In genomic region chr19:32012206-32012605, GRCh38 we compare ENCODE assay signal across 27 cellular contexts.
A peak's percentile ranks its signal among the peaks of the same experiment; 100 is the strongest.
DNase-seq lines count a peak whose midpoint lies in the region; ATAC-seq, FAIRE-seq and TF ChIP-seq lines count a peak whose summit lies in the region.
"Had no signal": no experiment of that assay in that cellular context is flagged by ENCODE, and none has a peak within 500 bp of the region (broad histone marks: within the 10 kb centered on the region; RNA-seq: fewer than 3 reads in every experiment).

No MANE protein-coding gene starts in this region.

- WGBS in H1 (ENCODE audit: extremely low coverage in 1 of 2, insufficient coverage in 1 of 2, insufficient read length in 1 of 2, insufficient replicate concordance in 2 of 2, low coverage in 1 of 2, low lambda C conversion rate in 2 of 2, missing lambda C conversion rate in 1 of 2), 2 experiments, result 95% methylated on average over 6 of the region's 6 CpGs; no CpG with 5 or more reads in 1 of the 2 experiments
- 15 to 55% (median 43%) methylated on average over 6 of the region's 6 CpGs for WGBS in small intestine, 3 donors

- H3K36me3 Mint-ChIP-seq in GM23338 (ENCODE audit: low read depth) (no peaks in the 10 kb centered on the region; the same call in 2 of the 3 replicates), osteocyte (ENCODE audit: unreplicated experiment) (no peaks in the 10 kb centered on the region)
- H3K36me3 Mint-ChIP-seq: CD4-positive, CD25-positive, alpha-beta regulatory T cell; IgD-negative memory B cell had no signal

- H4K20me1 ChIP-seq in GM23338 (replicated peaks; ENCODE audit: insufficient read depth) (no peaks in the 10 kb centered on the region), H1 (replicated peaks in 1 of 2; ENCODE audit: control insufficient read depth in 1 of 2, insufficient read depth in 2 of 2, low read length in 2 of 2) (no peaks in the 10 kb centered on the region)
- H4K20me1 ChIP-seq: BLaER1 had no signal

- no peaks in the 10 kb centered on the region for H3K79me1 ChIP-seq in H1 (ENCODE audit: low read depth, low read length)

- no peak overlapping the region for H3K56ac ChIP-seq in H1 (replicated peaks; ENCODE audit: insufficient read length, low read depth, low read length)

- H3K9me3 ChIP-seq in H1 (ENCODE audit: insufficient read depth in 2 of 2, low read depth in 1 of 2, low read length in 1 of 2), result no peaks in the 10 kb centered on the region
- H3K9me3 ChIP-seq in small intestine (ENCODE audit: control insufficient read depth, low read depth), result no peaks in the 10 kb centered on the region
- H3K9me3 ChIP-seq: BLaER1, Peyer's patch had no signal

- H3K9me3 Mint-ChIP-seq in GM23338 (peaks cover 5% of the 10 kb centered on the region; the same call in 1 of the 3 replicates), osteocyte (ENCODE audit: unreplicated experiment) (peaks cover 15% of the 10 kb centered on the region)
- H3K9me3 Mint-ChIP-seq: CD4-positive, CD25-positive, alpha-beta regulatory T cell had no signal

- no peak overlapping the region for H2BK20ac ChIP-seq in H1 (ENCODE audit: low read length)

- H3K79me2 ChIP-seq in GM23338 (replicated peaks; ENCODE audit: insufficient read depth), result no peaks in the 10 kb centered on the region
- H3K79me2 ChIP-seq in H1 (ENCODE audit: control insufficient read depth in 1 of 2, insufficient read depth in 2 of 2, low read length in 2 of 2), result no peaks in the 10 kb centered on the region

- no peak for ATAC-seq in GM23338

- no peak for TF ChIP-seq RAD21 in H1 (IDR thresholded peaks at IDR 0.05 in 1 of 2, conservative IDR thresholded peaks at IDR 0.05 in 1 of 2; ENCODE audit: low read depth in 2 of 2, low read length in 2 of 2)

- no peaks in the 10 kb centered on the region for H3F3A ChIP-seq in GM23338 (replicated peaks; ENCODE audit: low read depth)

- no peak overlapping the region for H2BK120ac ChIP-seq in H1 (replicated peaks; ENCODE audit: low read depth, low read length)

- no peak for TF ChIP-seq EP300 in H1 (IDR thresholded peaks at IDR 0.05; ENCODE audit: borderline replicate concordance in 1 of 2, low read depth in 2 of 2, low read length in 2 of 2)

- H3K36me3 ChIP-seq in GM23338 (ENCODE audit: insufficient read depth), result no peaks in the 10 kb centered on the region
- H3K36me3 ChIP-seq in H1 (ENCODE audit: control insufficient read depth in 2 of 4, insufficient read depth in 4 of 4, low read length in 3 of 4), result no peaks in the 10 kb centered on the region
- H3K36me3 ChIP-seq in small intestine (ENCODE audit: control insufficient read depth in 2 of 2, insufficient read depth in 2 of 2, low read length in 2 of 2), result no peaks in the 10 kb centered on the region
- H3K36me3 ChIP-seq: BLaER1, Peyer's patch had no signal

- POLR2A ChIA-PET in H1 (lab: Charles Lee; ENCODE audit: partially characterized antibody), result no interaction called here

- peak overlapping the region; percentile 75; the same call in 1 of the 2 replicates for H3K27ac Mint-ChIP-seq in GM23338
- H3K27ac Mint-ChIP-seq in osteocyte (ENCODE audit: unreplicated experiment), result no peak overlapping the region
- H3K27ac Mint-ChIP-seq: CD4-positive, CD25-positive, alpha-beta regulatory T cell; IgD-negative memory B cell had no signal

- no peak overlapping the region for H3K4me2 ChIP-seq in GM23338
- no peak overlapping the region for H3K4me2 ChIP-seq in H1 (ENCODE audit: insufficient read depth in 1 of 2, low read depth in 2 of 2, low read length in 2 of 2)
- H3K4me2 ChIP-seq: BLaER1, KMS-11 had no signal

- H3K23me2 ChIP-seq in H1 (ENCODE audit: low read depth, low read length), result no peaks in the 10 kb centered on the region

- no peak overlapping the region for H3K18ac ChIP-seq in H1 (ENCODE audit: extremely low read depth, low read length)

- H3K14ac ChIP-seq in H1 (ENCODE audit: insufficient read length), result no peak overlapping the region

- TF ChIP-seq CTCF in GM23338 (conservative IDR thresholded peaks at IDR 0.05; ENCODE audit: low read depth in 2 of 2) (no peak), H1 (IDR thresholded peaks at IDR 0.05; ENCODE audit: control extremely low read depth in 1 of 3, insufficient read depth in 1 of 3, low read depth in 1 of 3, low read length in 3 of 3) (no peak), osteocyte (IDR thresholded peaks at IDR 0.05) (no peak)

- H3K4me1 ChIP-seq in GM23338 (ENCODE audit: insufficient read depth) (no peaks in the 10 kb centered on the region), H1 (replicated peaks in 1 of 4; ENCODE audit: control insufficient read depth in 3 of 4, insufficient read depth in 4 of 4, low read length in 3 of 4) (no peaks in the 10 kb centered on the region), small intestine (ENCODE audit: control insufficient read depth in 2 of 2, insufficient read depth in 1 of 2, low read depth in 1 of 2, low read length in 1 of 2) (no peaks in the 10 kb centered on the region)
- H3K4me1 ChIP-seq: BLaER1 had no signal

- no peak overlapping the region for H3K9ac ChIP-seq in H1 (replicated peaks in 1 of 4; ENCODE audit: extremely low read depth in 1 of 4, low read depth in 3 of 4, low read length in 3 of 4)
- H3K9ac ChIP-seq: BLaER1, KMS-11 had no signal

- H3K4me3 ChIP-seq in GM23338, result no peak overlapping the region
- no peak overlapping the region for H3K4me3 ChIP-seq in H1 (ENCODE audit: extremely low read depth in 1 of 4, insufficient read depth in 2 of 4, low read depth in 3 of 4, low read length in 4 of 4)
- no peak overlapping the region for H3K4me3 ChIP-seq in small intestine (ENCODE audit: low read depth in 1 of 2, low read length in 2 of 2)
- H3K4me3 ChIP-seq: BLaER1, Peyer's patch had no signal

- TF ChIP-seq POLR2A in H1 (IDR thresholded peaks at IDR 0.05; ENCODE audit: control extremely low read depth in 1 of 2, low read depth in 2 of 2, low read length in 2 of 2), result no peak

- no peak overlapping the region for H2AK5ac ChIP-seq in H1 (ENCODE audit: low read depth, low read length)

- no peak overlapping the region; the same call in 1 of the 2 replicates for H2AFZ ChIP-seq in GM23338
- no peak overlapping the region for H2AFZ ChIP-seq in H1 (ENCODE audit: low read length)

- H4K8ac ChIP-seq in H1 (ENCODE audit: extremely low read depth, insufficient read depth, low read length), result no peak overlapping the region

- peaks cover 2% of the 10 kb centered on the region for H3K27me3 Mint-ChIP-seq in GM23338 (ENCODE audit: insufficient read depth, low read depth, poor library complexity)
- H3K27me3 Mint-ChIP-seq in osteocyte (ENCODE audit: unreplicated experiment), result no peaks in the 10 kb centered on the region
- H3K27me3 Mint-ChIP-seq: IgD-negative memory B cell had no signal

- FAIRE-seq in H1 (lab: Jason Lieb, UNC) (no peak), small intestine (lab: Jason Lieb, UNC) (no peak)
- FAIRE-seq: A204.1, D721Med, G401.6 had no signal

- CTCF ChIA-PET in H1 (lab: Charles Lee; ENCODE audit: partially characterized antibody), result no interaction called here

- no peak overlapping the region for H2BK12ac ChIP-seq in H1 (ENCODE audit: low read depth, low read length)

- no peak overlapping the region for H3K4me3 Mint-ChIP-seq in GM23338
- H3K4me3 Mint-ChIP-seq in osteocyte (ENCODE audit: unreplicated experiment), result no peak overlapping the region
- H3K4me3 Mint-ChIP-seq: CD4-positive, CD25-positive, alpha-beta regulatory T cell; IgD-negative memory B cell had no signal

- no peak overlapping the region for H3K4ac ChIP-seq in H1 (replicated peaks; ENCODE audit: insufficient read length, low read depth, low read length)

- H3K27ac ChIP-seq in GM23338 (ENCODE audit: low read depth) (no peak overlapping the region), H1 (ENCODE audit: low read depth, low read length) (no peak overlapping the region), small intestine (ENCODE audit: low read depth in 1 of 2, low read length in 1 of 2) (no peak overlapping the region)
- H3K27ac ChIP-seq: BLaER1, KMS-11, Peyer's patch had no signal

- H3K9me2 ChIP-seq in GM23338 (ENCODE audit: insufficient read depth), result 0 out of 2 replicates have a peak, but pooled peaks cover 3% of the 10 kb centered on the region

- no peak overlapping the region for H2BK15ac ChIP-seq in H1 (ENCODE audit: low read length)

- H4K91ac ChIP-seq in H1 (replicated peaks; ENCODE audit: insufficient read length, low read length), result no peak overlapping the region

- DNase-seq in GM23338 (ENCODE audit: low spot score) (no peak), H1 (ENCODE audit: low read depth in 1 of 2, low spot score in 2 of 2) (peak in 1 of 2 experiments; percentile 17), osteocyte (ENCODE audit: extremely low spot score, unreplicated experiment) (peak; percentile 63), small intestine (peak; percentile 35), LoVo (ENCODE audit: low spot score) (no peak), NOMO-1 treated with DMSO at 0.1 percent for 48 hours (lab: John Stamatoyannopoulos, UW; ENCODE audit: unreplicated experiment) (no peak)
- no peak for DNase-seq in stimulated activated CD4-positive, alpha-beta T cell treated with anti-CD3 and anti-CD28 coated beads, Interleukin-1b, Interleukin-23, amount 100 ng/mL, for 48 hours
- DNase-seq: CD4-positive, CD25-positive, alpha-beta regulatory T cell; GOT3; HCEC 1CT; NCI-H1092; NCI-H1436; NCI-H187; NCI-H2081 treated with DMSO at 0.1 percent for 48 hours; NCI-H2171; NCI-H226; NCI-H510A; NCI-H69; OCI-M1; Peyer's patch; SHP77 treated with DMSO at 0.1 percent for 48 hours had no signal

- no peak overlapping the region for H2BK5ac ChIP-seq in H1 (ENCODE audit: low read depth, low read length)

- no peak overlapping the region for H3K23ac ChIP-seq in H1 (ENCODE audit: insufficient read length)

- 0 out of 3 replicates have a peak, but pooled peaks cover 2% of the 10 kb centered on the region for H3K4me1 Mint-ChIP-seq in GM23338
- H3K4me1 Mint-ChIP-seq in osteocyte (ENCODE audit: unreplicated experiment), result no peaks in the 10 kb centered on the region
- H3K4me1 Mint-ChIP-seq: CD4-positive, CD25-positive, alpha-beta regulatory T cell had no signal

- H3K27me3 ChIP-seq in GM23338 (ENCODE audit: insufficient read depth) (no peaks in the 10 kb centered on the region), H1 (replicated peaks in 1 of 4; ENCODE audit: control insufficient read depth in 3 of 4, extremely low read depth in 1 of 4, insufficient read depth in 3 of 4, low read length in 3 of 4) (no peaks in the 10 kb centered on the region), small intestine (ENCODE audit: control insufficient read depth in 2 of 2, insufficient read depth in 2 of 2, low read length in 2 of 2) (no peaks in the 10 kb centered on the region)
- H3K27me3 ChIP-seq: BLaER1, Peyer's patch had no signal

- no peak overlapping the region for H4K5ac ChIP-seq in H1 (ENCODE audit: insufficient read length, low read depth, low read length)

TF ChIP-seq in H1, 55 proteins besides CTCF, POLR2A, EP300 and RAD21 (continues in another document):
- TF ChIP-seq KDM4A (IDR thresholded peaks at IDR 0.05; ENCODE audit: low read depth, low read length, severe bottlenecking), result no peak

Comparison
In these comparisons a context has a peak if more than half of its experiments do, and no peak if none do; other contexts are left out.
1. DNase-seq: peak in osteocyte (single experiment) and small intestine (single experiment); none in GM23338 (single experiment), LoVo (single experiment), NOMO-1 treated with DMSO at 0.1 percent for 48 hours (single experiment) and stimulated activated CD4-positive, alpha-beta T cell treated with anti-CD3 and anti-CD28 coated beads, Interleukin-1b, Interleukin-23, amount 100 ng/mL, for 48 hours (single experiment).